Comparison of ENCODE assay signal across 8 cellular contexts in genomic region chr1:31181515-31182343, GRCh38.
DNase-seq lines count a peak whose midpoint lies in the region; ATAC-seq and TF ChIP-seq lines count a peak whose summit lies in the region.

No MANE protein-coding gene starts in this region.

- DNase-seq in AG09309 (ENCODE audit: low read depth) (no peak), HCEC 1CT (peak; percentile 41), RWPE2 (ENCODE audit: low spot score) (no peak), astrocyte of the spinal cord (ENCODE audit: low read depth, low spot score) (no peak), COR-L47 (lab: John Stamatoyannopoulos, UW) (no peak)

- H3K4me3 ChIP-seq in AG09309 (ENCODE audit: control insufficient read depth, low read depth, low read length) (peak overlapping the region; percentile 14), RWPE2 (ENCODE audit: severe bottlenecking) (peak overlapping the region; percentile 5), astrocyte of the spinal cord (ENCODE audit: low read depth, low read length) (no peak overlapping the region), iPS-15b (ENCODE audit: low read depth, low read length) (peak overlapping the region; percentile 55), skin epidermis (peak overlapping the region; percentile 1 to 34 (median 19))

- H3K4me1 ChIP-seq in RWPE2 (ENCODE audit: insufficient read depth, poor library complexity, severe bottlenecking) = no peaks in the 10 kb centered on the region
- no peaks in the 10 kb centered on the region for H3K4me1 ChIP-seq in iPS-15b (ENCODE audit: control insufficient read depth, insufficient read depth, low read length)

- ATAC-seq in RWPE2 (ENCODE audit: low read depth) (peak; percentile 53), HG02798 (IDR thresholded peaks at IDR 0.05; ENCODE audit: poor library complexity, unreplicated experiment) (no peak)

- H3K27me3 ChIP-seq in RWPE2 (ENCODE audit: insufficient read depth, poor library complexity, severe bottlenecking) (no peaks in the 10 kb centered on the region), iPS-15b (ENCODE audit: control insufficient read depth, insufficient read depth, low read length) (peaks cover 4% of the 10 kb centered on the region)

- H3K9me3 ChIP-seq in RWPE2 (ENCODE audit: severe bottlenecking) (no peaks in the 10 kb centered on the region), iPS-15b (ENCODE audit: control insufficient read depth, insufficient read depth, low read length) (no peaks in the 10 kb centered on the region)

- no peak overlapping the region for H3K9ac ChIP-seq in iPS-15b (ENCODE audit: low read depth, low read length)

- H3K27ac ChIP-seq in RWPE2 (ENCODE audit: poor library complexity, severe bottlenecking) (no peak overlapping the region), skin epidermis (peak overlapping the region in 1 of 21 experiments; percentile 58)

- peak; percentile 54 for TF ChIP-seq CTCF in AG09309 (IDR thresholded peaks at IDR 0.05; ENCODE audit: control insufficient read depth, insufficient read depth, low read depth, low read length, missing control alignments)
- TF ChIP-seq CTCF in RWPE2 (IDR thresholded peaks at IDR 0.05; ENCODE audit: poor library complexity, severe bottlenecking) = peak; percentile 83
- peak; percentile 71 for TF ChIP-seq CTCF in astrocyte of the spinal cord (IDR thresholded peaks at IDR 0.05; ENCODE audit: low read depth, low read length)

- in situ Hi-C loops in astrocyte of the spinal cord (cut with HindIII; ENCODE audit: low sequenced_read_pairs) = no loop called here

- H3K36me3 ChIP-seq in RWPE2 (ENCODE audit: low read depth) = no peaks in the 10 kb centered on the region
- no peaks in the 10 kb centered on the region for H3K36me3 ChIP-seq in iPS-15b (ENCODE audit: control insufficient read depth, insufficient read depth, low read length)
